Comparison of ENCODE assay signal across 32 cellular contexts in genomic region chr17:77579131-77579530, GRCh38.
"Had no signal": no experiment of that assay in that cellular context is flagged by ENCODE, and none has a peak within 500 bp of the region (broad histone marks: within the 10 kb centered on the region; RNA-seq: fewer than 3 reads in every experiment).

No MANE protein-coding gene starts in this region.

- H3K4me3 ChIP-seq: gastrocnemius medialis, vagina had no signal

- H3K4me3 Mint-ChIP-seq: activated CD4-positive, alpha-beta T cell treated with anti-CD3 and anti-CD28 coated beads for 36 hours; activated CD8-positive, alpha-beta memory T cell treated with anti-CD3 and anti-CD28 coated beads, Interleukin-2, amount 10 ng/mL, durations not matched to agents 7 days and 5 days; activated CD8-positive, alpha-beta T cell treated with anti-CD3 and anti-CD28 coated beads, Interleukin-2, amount 10 ng/mL, durations not matched to agents 7 days and 5 days; neural crest cell; type B pancreatic cell had no signal

- H3K9me3 ChIP-seq: gastrocnemius medialis, vagina had no signal

- DNase-seq: activated CD4-positive, alpha-beta T cell treated with anti-CD3 and anti-CD28 coated beads for 36 hours; activated CD4-positive, CD25-positive, alpha-beta regulatory T cell; activated CD8-positive, alpha-beta memory T cell treated with anti-CD3 and anti-CD28 coated beads, Interleukin-2, amount 10 ng/mL, durations not matched to agents 7 days and 5 days; activated CD8-positive, alpha-beta T cell treated with anti-CD3 and anti-CD28 coated beads, Interleukin-2, amount 10 ng/mL, durations not matched to agents 7 days and 5 days; activated naive CD4-positive, alpha-beta T cell treated with Interleukin-2 at 50 U/mL for 16 hours; activated T-cell treated with anti-CD3 and anti-CD28 coated beads, Interleukin-2, amount 50 U/mL, for 48 hours; amniotic stem cell; brain microvascular endothelial cell; caudate nucleus; dermis blood vessel endothelial cell; effector memory CD4-positive, alpha-beta T cell; erythroblast; gastrocnemius medialis; glutamatergic neuron; left ventricle myocardium superior; mammary epithelial cell; midbrain; occipital lobe; right cardiac atrium; stimulated activated CD4-positive, alpha-beta T cell treated with anti-CD3 and anti-CD28 coated beads, Interleukin-12 subunit alpha, Interleukin-12 subunit beta, amount 100 ng/mL, for 4 hours; stimulated activated CD4-positive, alpha-beta T cell treated with anti-CD3 and anti-CD28 coated beads, Interleukin-4, amount 100 ng/mL, for 1 hour; stimulated activated naive CD8-positive, alpha-beta T cell treated with anti-CD3 and anti-CD28 coated beads, Interleukin-15, amount 100 ng/mL, for 72 hours; substantia nigra had no signal

- FAIRE-seq: astrocyte, islet of Langerhans had no signal

- H3K36me3 ChIP-seq: brain microvascular endothelial cell, gastrocnemius medialis, vagina had no signal

- H3K27ac ChIP-seq: brain microvascular endothelial cell, gastrocnemius medialis, parathyroid adenoma, vagina had no signal

- ATAC-seq: gastrocnemius medialis, left ventricle myocardium superior had no signal

- H3K36me3 Mint-ChIP-seq: activated CD8-positive, alpha-beta memory T cell treated with anti-CD3 and anti-CD28 coated beads, Interleukin-2, amount 10 ng/mL, durations not matched to agents 7 days and 5 days; naive thymus-derived CD8-positive, alpha-beta T cell; T-cell; type B pancreatic cell had no signal

- H3K9ac ChIP-seq: parathyroid adenoma had no signal

- H3K27me3 Mint-ChIP-seq: activated CD4-positive, alpha-beta T cell treated with anti-CD3 and anti-CD28 coated beads for 36 hours had no signal

- H3K9me3 Mint-ChIP-seq: activated T-helper 2 cell treated with anti-CD3 and anti-CD28 coated beads, Interferon-gamma antibody, Interleukin-2, Interleukin-4, amounts not matched to agents 10 μg/mL and 5 μg/mL and 100 μg/mL, durations not matched to agents 14 hours and 24 hours and 36 hours; neural crest cell; stimulated activated naive CD8-positive, alpha-beta T cell treated with anti-CD3 and anti-CD28 coated beads, Interleukin-15, amount 100 ng/mL, for 72 hours; type B pancreatic cell had no signal

- H3K27ac Mint-ChIP-seq: activated CD4-positive, alpha-beta T cell treated with anti-CD3 and anti-CD28 coated beads for 36 hours; activated CD8-positive, alpha-beta memory T cell treated with anti-CD3 and anti-CD28 coated beads, Interleukin-2, amount 10 ng/mL, durations not matched to agents 7 days and 5 days; activated T-helper 2 cell treated with anti-CD3 and anti-CD28 coated beads, Interferon-gamma antibody, Interleukin-2, Interleukin-4, amounts not matched to agents 10 μg/mL and 5 μg/mL and 100 μg/mL, durations not matched to agents 14 hours and 24 hours and 36 hours; T-cell; type B pancreatic cell had no signal

- H3K27me3 ChIP-seq: brain microvascular endothelial cell, gastrocnemius medialis, vagina had no signal

- H3K4me1 ChIP-seq: gastrocnemius medialis, parathyroid adenoma, vagina had no signal
